Comparison of ENCODE assay signal across 22 cellular contexts in the genomic region with DNA sequence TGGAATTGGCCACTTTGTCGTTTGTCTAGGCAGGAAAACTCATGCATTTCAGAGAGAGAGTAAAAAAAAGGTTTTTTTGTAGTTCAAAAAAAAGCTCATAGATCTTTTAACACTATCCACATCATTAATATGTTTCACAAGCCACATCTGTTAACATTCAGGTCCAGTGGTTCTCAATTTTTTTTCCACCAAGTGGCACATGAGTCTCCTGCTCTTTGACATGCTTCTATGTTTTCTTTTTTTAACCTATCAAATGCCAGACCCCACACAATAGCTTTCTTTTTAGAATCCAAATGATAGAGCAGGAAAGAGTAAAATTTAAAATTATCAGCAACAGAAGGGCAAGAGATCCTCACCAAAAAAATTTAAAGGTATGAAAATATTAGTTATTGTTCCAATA. TPM values are rescaled to one million over a fixed set of nuclear protein-coding genes. Genes with fewer than 3 reads are reported as not detected.
A peak's percentile ranks its signal among the peaks of the same experiment; 100 is the strongest.
DNase-seq lines count a peak whose midpoint lies in the region; ATAC-seq, FAIRE-seq and TF ChIP-seq lines count a peak whose summit lies in the region.
"Had no signal": no experiment of that assay in that cellular context is flagged by ENCODE, and none has a peak within 500 bp of the region (broad histone marks: within the 10 kb centered on the region; RNA-seq: fewer than 3 reads in every experiment).

No MANE protein-coding gene starts in this region.

- no peaks in the 10 kb centered on the region for H4K20me1 ChIP-seq in PC-9 (ENCODE audit: insufficient read depth)

- H3K27me3 Mint-ChIP-seq in osteocyte (ENCODE audit: unreplicated experiment), result no peaks in the 10 kb centered on the region

- TF ChIP-seq EP300 in A549 (IDR thresholded peaks at IDR 0.05), result no peak

- TF ChIP-seq POLR2A in A549 (IDR thresholded peaks at IDR 0.05; ENCODE audit: low read length) (no peak), body of pancreas (IDR thresholded peaks at IDR 0.05) (no peak)

- no peaks in the 10 kb centered on the region for H3K9me2 ChIP-seq in PC-9 (ENCODE audit: insufficient read depth)

- H3K36me3 ChIP-seq in PC-9 (ENCODE audit: low read depth) (no peaks in the 10 kb centered on the region), body of pancreas (replicated peaks in 1 of 2; ENCODE audit: insufficient read depth in 1 of 2, low read depth in 2 of 2) (no peaks in the 10 kb centered on the region)

- POLR2A ChIA-PET in A549 (lab: Yijun Ruan, JAX) (no interaction called here), PC-9 (lab: Charles Lee; ENCODE audit: unreplicated experiment) (interaction anchor here (0.7 kb wide), 1 partner anchor 751 kb away, joined by 3 read pairs; no protein-coding TSS in a partner anchor)

- intact Hi-C loops in PC-9 (cut with micrococcal nuclease; ENCODE audit: unreplicated experiment) (no loop called here), body of pancreas (cut with DNase I) (no loop called here)

- H3K4me2 ChIP-seq in A549 (peak overlapping the region; percentile 77), PC-9 (peak overlapping the region; percentile 75)

- no peak for FAIRE-seq in A549 (lab: Jason Lieb, UNC)
- FAIRE-seq: A204.1, GM12891, RCC 7860 had no signal

- no TSS peak for BruUV-seq in PC-9 (replicated peaks; lab: Mats Ljungman, UMichigan)

- H3K4me1 Mint-ChIP-seq in osteocyte (ENCODE audit: unreplicated experiment), result peaks cover 36% of the 10 kb centered on the region

- no peak overlapping the region for H2AFZ ChIP-seq in PC-9

- H3K27ac ChIP-seq in A549 (peak overlapping the region; percentile 77 to 90), PC-9 (peak overlapping the region; percentile 81), body of pancreas (no peak overlapping the region)
- H3K27ac ChIP-seq: BLaER1 treated with 17β-estradiol and CSF1 and Interleukin-3, amounts not matched to agents 10 nM and 100 nM had no signal

- H3K4me1 ChIP-seq in A549 (peaks cover 37% of the 10 kb centered on the region), PC-9 (replicated peaks; ENCODE audit: insufficient read depth) (peaks cover 36% of the 10 kb centered on the region), body of pancreas (no peaks in the 10 kb centered on the region)

- no peak for ATAC-seq in A549
- no peak for ATAC-seq in body of pancreas
- ATAC-seq: CD8-positive, alpha-beta T cell had no signal

- H3K79me2 ChIP-seq in PC-9 (ENCODE audit: low read depth), result 0 out of 2 replicates have a peak, but pooled peaks cover 9% of the 10 kb centered on the region

- TF ChIP-seq CTCF in A549 (IDR thresholded peaks at IDR 0.05), result no peak
- no peak for TF ChIP-seq CTCF in PC-9 (conservative IDR thresholded peaks at IDR 0.05)
- TF ChIP-seq CTCF in fibroblast of mammary gland (conservative IDR thresholded peaks at IDR 0.05; ENCODE audit: control insufficient read depth, insufficient read depth, low read depth, low read length), result no peak
- no peak for TF ChIP-seq CTCF in osteocyte (IDR thresholded peaks at IDR 0.05)
- no peak for TF ChIP-seq CTCF in body of pancreas (IDR thresholded peaks at IDR 0.05)

- H3K27me3 ChIP-seq in PC-9 (ENCODE audit: insufficient read depth, low read depth), result no peaks in the 10 kb centered on the region
- H3K27me3 ChIP-seq in body of pancreas, result no peaks in the 10 kb centered on the region

- peaks cover 30% of the 10 kb centered on the region for H3F3A ChIP-seq in PC-9 (ENCODE audit: insufficient read depth, low read depth)

- DNase-seq in A549 (ENCODE audit: low read depth in 1 of 2, low spot score in 1 of 2) (no peak), PC-9 (no peak), fibroblast of mammary gland (ENCODE audit: low read depth) (peak; percentile 75), osteocyte (ENCODE audit: extremely low spot score, unreplicated experiment) (no peak), SW480 (ENCODE audit: low spot score) (no peak), epidermal melanocyte (ENCODE audit: insufficient read length, low spot score) (no peak), body of pancreas (no peak)
- DNase-seq in stimulated activated CD4-positive, alpha-beta T cell treated with anti-CD3 and anti-CD28 coated beads, Interleukin-2, amount 100 ng/mL, for 24 hours, result no peak
- DNase-seq: Calu3; CD8-positive, alpha-beta T cell; H7; KBM-7; NCI-H1105 treated with DMSO at 0.1 percent for 48 hours; NCI-H1694; NCI-H510A; NCI-H748 treated with DMSO at 0.1 percent for 48 hours; NK-92 treated with Interleukin-12 subunit alpha and Interleukin-12 subunit beta, amount 100 ng/mL, for 24 hours; Right ventricle myocardium superior had no signal

- H3K4me3 ChIP-seq in A549 (no peak overlapping the region), PC-9 (no peak overlapping the region), fibroblast of mammary gland (ENCODE audit: control insufficient read depth, low read depth, low read length) (no peak overlapping the region), body of pancreas (no peak overlapping the region)
- H3K4me3 ChIP-seq: BLaER1 treated with 17β-estradiol and CSF1 and Interleukin-3, amounts not matched to agents 10 nM and 100 nM had no signal

- no peaks in the 10 kb centered on the region for H3K9me3 Mint-ChIP-seq in osteocyte (ENCODE audit: unreplicated experiment)
- H3K9me3 Mint-ChIP-seq: CD8-positive, alpha-beta T cell had no signal

- H3K36me3 Mint-ChIP-seq in osteocyte (ENCODE audit: unreplicated experiment), result peaks cover 10% of the 10 kb centered on the region

- CTCF ChIA-PET in A549 (lab: Yijun Ruan, JAX), result interaction anchor here (1.0 to 1.7 kb wide), 2 partner anchors 11 to 62 kb away, joined by 3 read pairs; no protein-coding TSS in a partner anchor
- CTCF ChIA-PET in PC-9 (lab: Charles Lee), result interaction anchor here (0.7 kb wide), 1 partner anchor 11 kb away, joined by 4 read pairs; no protein-coding TSS in a partner anchor

- peak overlapping the region; percentile 74 for H3K27ac Mint-ChIP-seq in osteocyte (ENCODE audit: unreplicated experiment)
- H3K27ac Mint-ChIP-seq: CD8-positive, alpha-beta T cell had no signal

- no peak for TF ChIP-seq RAD21 in A549 (conservative IDR thresholded peaks at IDR 0.05 in 1 of 2, IDR thresholded peaks at IDR 0.05 in 1 of 2)

- H3K9me3 ChIP-seq in A549, result no peaks in the 10 kb centered on the region
- H3K9me3 ChIP-seq in PC-9 (ENCODE audit: insufficient read depth, low read depth), result no peaks in the 10 kb centered on the region
- no peaks in the 10 kb centered on the region for H3K9me3 ChIP-seq in body of pancreas
- H3K9me3 ChIP-seq: BLaER1 treated with 17β-estradiol and CSF1 and Interleukin-3, amounts not matched to agents 10 nM and 100 nM had no signal

- WGBS in A549 (ENCODE audit: missing lambda C conversion rate), result 53% methylated on average over 1 of the region's 1 CpG
- 68 to 79% methylated on average over 1 of the region's 1 CpG for WGBS in body of pancreas, 2 donors

- no peak overlapping the region for H3K4me3 Mint-ChIP-seq in osteocyte (ENCODE audit: unreplicated experiment)
- H3K4me3 Mint-ChIP-seq: CD8-positive, alpha-beta T cell had no signal

TF ChIP-seq in A549, 52 proteins besides CTCF, POLR2A, EP300 and RAD21:
- TF ChIP-seq ZC3H11A (IDR thresholded peaks at IDR 0.05), result no peak
- no peak for TF ChIP-seq NR3C1 (IDR thresholded peaks at IDR 0.05)
- TF ChIP-seq RFX5 (IDR thresholded peaks at IDR 0.05), result no peak
- no peak for TF ChIP-seq ZFP36 (IDR thresholded peaks at IDR 0.05; ENCODE audit: borderline replicate concordance, partially characterized antibody)
- no peak for TF ChIP-seq RARB (CRISPR knock-in tag; IDR thresholded peaks at IDR 0.05)
- no peak for TF ChIP-seq POLR2AphosphoS2 (conservative IDR thresholded peaks at IDR 0.05; ENCODE audit: low read length)
- TF ChIP-seq FOXS1 (CRISPR knock-in tag; IDR thresholded peaks at IDR 0.05), result no peak
- TF ChIP-seq HEYL (CRISPR knock-in tag; IDR thresholded peaks at IDR 0.05), result no peak
- TF ChIP-seq MYC (IDR thresholded peaks at IDR 0.05; ENCODE audit: borderline replicate concordance, low read length), result no peak
- no peak for TF ChIP-seq CBX2 (IDR thresholded peaks at IDR 0.05; ENCODE audit: borderline replicate concordance, low read depth)
- TF ChIP-seq TFCP2L1 (CRISPR knock-in tag; IDR thresholded peaks at IDR 0.05), result no peak
- no peak for TF ChIP-seq ZNF302 (CRISPR knock-in tag; IDR thresholded peaks at IDR 0.05)
- TF ChIP-seq, protein P1, sequence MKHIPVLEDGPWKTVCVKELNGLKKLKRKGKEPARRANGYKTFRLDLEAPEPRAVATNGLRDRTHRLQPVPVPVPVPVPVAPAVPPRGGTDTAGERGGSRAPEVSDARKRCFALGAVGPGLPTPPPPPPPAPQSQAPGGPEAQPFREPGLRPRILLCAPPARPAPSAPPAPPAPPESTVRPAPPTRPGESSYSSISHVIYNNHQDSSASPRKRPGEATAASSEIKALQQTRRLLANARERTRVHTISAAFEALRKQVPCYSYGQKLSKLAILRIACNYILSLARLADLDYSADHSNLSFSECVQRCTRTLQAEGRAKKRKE (CRISPR knock-in tag; IDR thresholded peaks at IDR 0.05; ENCODE audit: low read depth), result no peak
- TF ChIP-seq, protein P2, sequence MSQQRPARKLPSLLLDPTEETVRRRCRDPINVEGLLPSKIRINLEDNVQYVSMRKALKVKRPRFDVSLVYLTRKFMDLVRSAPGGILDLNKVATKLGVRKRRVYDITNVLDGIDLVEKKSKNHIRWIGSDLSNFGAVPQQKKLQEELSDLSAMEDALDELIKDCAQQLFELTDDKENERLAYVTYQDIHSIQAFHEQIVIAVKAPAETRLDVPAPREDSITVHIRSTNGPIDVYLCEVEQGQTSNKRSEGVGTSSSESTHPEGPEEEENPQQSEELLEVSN (IDR thresholded peaks at IDR 0.05; ENCODE audit: borderline replicate concordance, low read depth), result no peak
- TF ChIP-seq SMC3 (IDR thresholded peaks at IDR 0.05), result no peak
- no peak for TF ChIP-seq BHLHE40 (IDR thresholded peaks at IDR 0.05; ENCODE audit: low read depth, low read length)

RNA-seq across cellular contexts. Expression of a gene that starts 20.3 kb away (rescaled TPM):
- 6.5 and 6.6 TPM in 2 replicates for polyA plus RNA-seq in A549 (2011; rRNA removed)
- polyA plus RNA-seq in A549 (2012; cell fraction: cytosol; rRNA removed), result 3.2 and 4.5 TPM in 2 replicates
- 10.0 and 12.2 TPM in 2 replicates for polyA plus RNA-seq in A549 (2012; cell fraction: nucleus; rRNA removed)
- polyA plus RNA-seq in A549 (2017; fragmentation: RNase III; extraction: RNeasy Plus Mini Kit Qiagen cat#74134 plus additional on column Dnase treatment), result 4.1 to 5.1 TPM (median 4.8 TPM) in 3 replicates
- 8.1 and 9.0 TPM in 2 replicates for polyA minus RNA-seq in A549 (2011; rRNA and poly(A)+ RNA removed)
- 16.5 and 20.5 TPM in 2 replicates for total RNA-seq in PC-9 (2021)
- total RNA-seq in osteocyte, result 7.2 and 8.9 TPM in 2 replicates
- total RNA-seq in body of pancreas, result 1 to 10 TPM; 3.6 to 4.6 TPM

RNA-seq across cellular contexts. Expression of a gene that starts 46.3 kb away (rescaled TPM):
- polyA plus RNA-seq in A549 (2011; rRNA removed) (39.9 and 69.7 TPM in 2 replicates), A549 (2017; fragmentation: RNase III; extraction: RNeasy Plus Mini Kit Qiagen cat#74134 plus additional on column Dnase treatment) (77.5 to 84.2 TPM (median 79.6 TPM) in 3 replicates)
- 39.9 and 41.3 TPM in 2 replicates for polyA plus RNA-seq in A549 (2012; cell fraction: cytosol; rRNA removed)
- polyA plus RNA-seq in A549 (2012; cell fraction: nucleus; rRNA removed), result 12.4 and 17.4 TPM in 2 replicates
- polyA minus RNA-seq in A549 (2011; rRNA and poly(A)+ RNA removed), result 8.7 and 8.8 TPM in 2 replicates
- total RNA-seq in PC-9 (2021) (151 and 162 TPM in 2 replicates), osteocyte (24.2 and 26.7 TPM in 2 replicates), body of pancreas (10 to 100 TPM; 13.5 to 42.2 TPM)

Comparison
In these comparisons a context has a peak if more than half of its experiments do, and no peak if none do; other contexts are left out.
1. H3K27ac ChIP-seq: peak in A549 (2 of 2) and PC-9 (single experiment); none in body of pancreas (0 of 4).